Comparison of ENCODE assay signal across 9 cellular contexts in the genomic region with DNA sequence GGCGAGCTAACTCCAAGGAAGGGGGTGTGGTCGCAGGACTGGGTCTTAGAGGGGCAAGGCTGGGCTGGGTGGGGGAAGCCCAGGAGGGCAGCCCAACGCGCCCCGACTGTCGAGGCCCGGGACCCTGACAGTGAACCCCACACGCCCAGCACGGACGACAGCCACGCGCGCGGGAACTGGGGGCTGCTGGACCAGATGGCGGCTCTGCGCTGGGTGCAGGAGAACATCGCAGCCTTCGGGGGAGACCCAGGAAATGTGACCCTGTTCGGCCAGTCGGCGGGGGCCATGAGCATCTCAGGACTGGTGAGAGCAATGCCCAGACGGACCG. TPM values are rescaled to one million over a fixed set of nuclear protein-coding genes. Genes with fewer than 3 reads are reported as not detected.
A peak's percentile ranks its signal among the peaks of the same experiment; 100 is the strongest.
DNase-seq lines count a peak whose midpoint lies in the region; ATAC-seq and TF ChIP-seq lines count a peak whose summit lies in the region.
"Had no signal": no experiment of that assay in that cellular context is flagged by ENCODE, and none has a peak within 500 bp of the region (broad histone marks: within the 10 kb centered on the region; RNA-seq: fewer than 3 reads in every experiment).

No MANE protein-coding gene starts in this region.

- CTCF ChIA-PET in activated CD8-positive, alpha-beta memory T cell treated with anti-CD3 and anti-CD28 coated beads, Interleukin-2, amount 10 ng/mL, durations not matched to agents 7 days and 5 days (lab: Charles Lee), result interaction anchor here (0.9 to 5.8 kb wide), 4 partner anchors 12 to 154 kb away, joined by 3 to 26 read pairs (median 4); no protein-coding TSS in a partner anchor

- no peak for DNase-seq in activated CD8-positive, alpha-beta memory T cell treated with anti-CD3 and anti-CD28 coated beads, Interleukin-2, amount 10 ng/mL, durations not matched to agents 7 days and 5 days
- DNase-seq in activated CD8-positive, alpha-beta memory T cell treated with anti-CD3 and anti-CD28 coated beads, Interleukin-2, amount 50 U/mL, for 48 hours, result no peak
- no peak for DNase-seq in ascending aorta (ENCODE audit: low spot score in 2 of 2)
- no peak for DNase-seq in suprapubic skin (ENCODE audit: low spot score in 2 of 2)
- DNase-seq in NCI-H1417 treated with DMSO at 0.1 percent for 48 hours (lab: John Stamatoyannopoulos, UW), result no peak
- DNase-seq in cerebellar cortex (ENCODE audit: low spot score), result no peak
- DNase-seq: AML-193 had no signal

- H3K9me3 ChIP-seq in ascending aorta (no peaks in the 10 kb centered on the region), iPS-18c (ENCODE audit: control insufficient read depth, insufficient read depth, low read length) (peaks cover 3% of the 10 kb centered on the region), suprapubic skin (no peaks in the 10 kb centered on the region)

- TF ChIP-seq EP300 in suprapubic skin (IDR thresholded peaks at IDR 0.05), result no peak

- no peak for TF ChIP-seq CTCF in ascending aorta (IDR thresholded peaks at IDR 0.05)
- TF ChIP-seq CTCF in suprapubic skin (IDR thresholded peaks at IDR 0.05), result no peak

- H3K9me3 Mint-ChIP-seq in activated CD8-positive, alpha-beta memory T cell treated with anti-CD3 and anti-CD28 coated beads, Interleukin-2, amount 10 ng/mL, durations not matched to agents 7 days and 5 days (ENCODE audit: low read depth), result no peaks in the 10 kb centered on the region

- peak; percentile 68 for ATAC-seq in activated CD8-positive, alpha-beta memory T cell treated with anti-CD3 and anti-CD28 coated beads, Interleukin-2, amount 10 ng/mL, durations not matched to agents 7 days and 5 days
- ATAC-seq in GM19467 (IDR thresholded peaks at IDR 0.05; ENCODE audit: unreplicated experiment), result no peak

- peaks cover 4% of the 10 kb centered on the region for H3K36me3 Mint-ChIP-seq in activated CD8-positive, alpha-beta memory T cell treated with anti-CD3 and anti-CD28 coated beads, Interleukin-2, amount 10 ng/mL, durations not matched to agents 7 days and 5 days

- no peak overlapping the region for H3K27ac Mint-ChIP-seq in activated CD8-positive, alpha-beta memory T cell treated with anti-CD3 and anti-CD28 coated beads, Interleukin-2, amount 10 ng/mL, durations not matched to agents 7 days and 5 days

- WGBS in suprapubic skin, result 33% methylated on average over 15 of the region's 23 CpGs

- intact Hi-C loops in ascending aorta (cut with DNase I), result no loop called here

- peaks cover 4 to 24% of the 10 kb centered on the region in 2 donors for H3K4me1 ChIP-seq in ascending aorta
- peaks cover 24% of the 10 kb centered on the region for H3K4me1 ChIP-seq in suprapubic skin

- H3K27ac ChIP-seq in ascending aorta, result peak overlapping the region in 1 of 2 donors; percentile 65
- H3K27ac ChIP-seq in suprapubic skin, result no peak overlapping the region

- H3K27me3 ChIP-seq in ascending aorta (no peaks in the 10 kb centered on the region), suprapubic skin (no peaks in the 10 kb centered on the region)

- TF ChIP-seq POLR2A in suprapubic skin (IDR thresholded peaks at IDR 0.05), result no peak

- H3K4me3 ChIP-seq in ascending aorta (peak overlapping the region; percentile 54 to 65), iPS-18c (ENCODE audit: insufficient read depth, low read depth, low read length) (peak overlapping the region; percentile 49), suprapubic skin (peak overlapping the region; percentile 63)

- peaks cover 25% of the 10 kb centered on the region for H3K4me1 Mint-ChIP-seq in activated CD8-positive, alpha-beta memory T cell treated with anti-CD3 and anti-CD28 coated beads, Interleukin-2, amount 10 ng/mL, durations not matched to agents 7 days and 5 days

- H3K27me3 Mint-ChIP-seq in activated CD8-positive, alpha-beta memory T cell treated with anti-CD3 and anti-CD28 coated beads, Interleukin-2, amount 10 ng/mL, durations not matched to agents 7 days and 5 days, result no peaks in the 10 kb centered on the region

- H3K36me3 ChIP-seq in ascending aorta, result no peaks in the 10 kb centered on the region
- peaks cover 7% of the 10 kb centered on the region for H3K36me3 ChIP-seq in suprapubic skin

- peak overlapping the region; percentile 71 for H3K4me3 Mint-ChIP-seq in activated CD8-positive, alpha-beta memory T cell treated with anti-CD3 and anti-CD28 coated beads, Interleukin-2, amount 10 ng/mL, durations not matched to agents 7 days and 5 days

RNA-seq across cellular contexts. Expression of a gene that starts 12.7 kb away (rescaled TPM):
- total RNA-seq in activated CD8-positive, alpha-beta memory T cell treated with anti-CD3 and anti-CD28 coated beads, Interleukin-2, amount 10 ng/mL, durations not matched to agents 7 days and 5 days, result 10 to 100 TPM in 1 of 2 experiments, 1 to 10 TPM in 1; 8.1 to 11.7 TPM
- total RNA-seq in ascending aorta, result 0.11 TPM
- total RNA-seq in suprapubic skin, result 100 to 1,000 TPM in 2 of 4 donors, 10 to 100 TPM in 2; 47.2 to 148 (median 99.9) TPM

RNA-seq across cellular contexts. Expression of a gene that starts 27.8 kb away (rescaled TPM):
- total RNA-seq in activated CD8-positive, alpha-beta memory T cell treated with anti-CD3 and anti-CD28 coated beads, Interleukin-2, amount 10 ng/mL, durations not matched to agents 7 days and 5 days, result 100 to 1,000 TPM; 180 to 196 TPM
- total RNA-seq in ascending aorta (59.1 TPM), suprapubic skin (10 to 100 TPM; 28.2 to 68.3 (median 46.6) TPM)

RNA-seq across cellular contexts. Expression of a gene that starts 40.1 kb away (rescaled TPM):
- total RNA-seq in activated CD8-positive, alpha-beta memory T cell treated with anti-CD3 and anti-CD28 coated beads, Interleukin-2, amount 10 ng/mL, durations not matched to agents 7 days and 5 days, result 1 to 10 TPM; 2.3 to 4.5 TPM
- total RNA-seq in ascending aorta (not detected), suprapubic skin (1 to 10 TPM in 3 of 4 donors, not detected in 1; 1.4 to 2.2 (median 1.5) TPM)
